ENCODE assay signal across 1 cellular context in genomic region chr1:28648493-28649238, GRCh38.
A peak's percentile ranks its signal among the peaks of the same experiment; 100 is the strongest.
TF ChIP-seq lines count a peak whose summit lies in the region.

TSS of gene RNU11 (plus strand) at chr1:28648600.

TF ChIP-seq in HepG2, 621 proteins besides CTCF, POLR2A, EP300 and RAD21 (continued from another document and continues in another):
- TF ChIP-seq MXD4 (CRISPR knock-in tag; IDR thresholded peaks at IDR 0.05) (no peak; the same call in 1 of the 2 replicates), ZMYM4 (CRISPR knock-in tag; IDR thresholded peaks at IDR 0.05) (peak; percentile 75), ATF4 (CRISPR knock-in tag; IDR thresholded peaks at IDR 0.05) (peak; percentile 75), ZNF331 (CRISPR knock-in tag; IDR thresholded peaks at IDR 0.05) (peak; percentile 96), ZNF292 (CRISPR knock-in tag; IDR thresholded peaks at IDR 0.05; ENCODE audit: borderline replicate concordance, low read depth) (no peak), ZNF83 (CRISPR knock-in tag; IDR thresholded peaks at IDR 0.05; ENCODE audit: borderline replicate concordance) (no peak), BCL3 (CRISPR knock-in tag; IDR thresholded peaks at IDR 0.05) (no peak), MIER2 (CRISPR knock-in tag; IDR thresholded peaks at IDR 0.05) (peak; percentile 88), PRDM15 (CRISPR knock-in tag; IDR thresholded peaks at IDR 0.05) (peak; percentile 67; the same call in 1 of the 2 replicates), ZNF501 (CRISPR knock-in tag; IDR thresholded peaks at IDR 0.05) (no peak; the same call in 1 of the 2 replicates), AGO1 (IDR thresholded peaks at IDR 0.05; ENCODE audit: low read depth, low read length, poor library complexity, severe bottlenecking) (no peak), ZSCAN31 (CRISPR knock-in tag; IDR thresholded peaks at IDR 0.05; ENCODE audit: low read depth) (peak; percentile 87), NFE2L2 (IDR thresholded peaks at IDR 0.05; ENCODE audit: low read length) (peak; percentile 4; the same call in 1 of the 2 replicates), ATF2 (CRISPR knock-in tag; IDR thresholded peaks at IDR 0.05) (peak; percentile 91), ARID4A (CRISPR knock-in tag; IDR thresholded peaks at IDR 0.05; ENCODE audit: borderline replicate concordance) (peak; percentile 50; the same call in 1 of the 2 replicates), U2AF1 (optimal IDR thresholded peaks at IDR 0.05; ENCODE audit: low read depth, low read length) (peak; percentile 92), ZNF382 (CRISPR knock-in tag; IDR thresholded peaks at IDR 0.05; ENCODE audit: borderline replicate concordance) (no peak), ARNTL (CRISPR knock-in tag; IDR thresholded peaks at IDR 0.05) (peak; percentile 77; the same call in 1 of the 2 replicates), JUNB (CRISPR knock-in tag; IDR thresholded peaks at IDR 0.05; ENCODE audit: borderline replicate concordance) (peak; percentile 42; the same call in 1 of the 2 replicates), RERE (CRISPR knock-in tag; IDR thresholded peaks at IDR 0.05; ENCODE audit: low read depth) (peak; percentile 51; the same call in 1 of the 2 replicates), ATF7 (IDR thresholded peaks at IDR 0.05) (peak; percentile 46), ATF7 (CRISPR knock-in tag; IDR thresholded peaks at IDR 0.05) (peak; percentile 24; the same call in 1 of the 2 replicates), ZSCAN5A (CRISPR knock-in tag; IDR thresholded peaks at IDR 0.05; ENCODE audit: borderline replicate concordance) (peak; percentile 92), ZNF678 (CRISPR knock-in tag; IDR thresholded peaks at IDR 0.05) (no peak), MYPOP (CRISPR knock-in tag; IDR thresholded peaks at IDR 0.05) (peak; percentile 90), ZNF780A (CRISPR knock-in tag; IDR thresholded peaks at IDR 0.05) (no peak), ZNF556 (CRISPR knock-in tag; IDR thresholded peaks at IDR 0.05; ENCODE audit: borderline replicate concordance) (peak; percentile 98; the same call in 1 of the 2 replicates), ZSCAN20 (CRISPR knock-in tag; IDR thresholded peaks at IDR 0.05; ENCODE audit: borderline replicate concordance) (no peak), NR1H2 (CRISPR knock-in tag; IDR thresholded peaks at IDR 0.05; ENCODE audit: borderline replicate concordance, low read depth) (0 out of 2 replicates have a peak, but pooled peaks have one; percentile 69), MTA1 (CRISPR knock-in tag; IDR thresholded peaks at IDR 0.05; ENCODE audit: borderline replicate concordance) (no peak), NBN (conservative IDR thresholded peaks at IDR 0.05) (0 out of 2 replicates have a peak, but pooled peaks have one; percentile 73), DRAP1 (CRISPR knock-in tag; IDR thresholded peaks at IDR 0.05) (peak; percentile 100), MYC (CRISPR knock-in tag; IDR thresholded peaks at IDR 0.05; ENCODE audit: borderline replicate concordance) (peak; percentile 11), ZNF276 (CRISPR knock-in tag; IDR thresholded peaks at IDR 0.05; ENCODE audit: low read depth) (peak; percentile 78; the same call in 1 of the 2 replicates)
